ENCODE assay signal across 21 cellular contexts in the genomic region with DNA sequence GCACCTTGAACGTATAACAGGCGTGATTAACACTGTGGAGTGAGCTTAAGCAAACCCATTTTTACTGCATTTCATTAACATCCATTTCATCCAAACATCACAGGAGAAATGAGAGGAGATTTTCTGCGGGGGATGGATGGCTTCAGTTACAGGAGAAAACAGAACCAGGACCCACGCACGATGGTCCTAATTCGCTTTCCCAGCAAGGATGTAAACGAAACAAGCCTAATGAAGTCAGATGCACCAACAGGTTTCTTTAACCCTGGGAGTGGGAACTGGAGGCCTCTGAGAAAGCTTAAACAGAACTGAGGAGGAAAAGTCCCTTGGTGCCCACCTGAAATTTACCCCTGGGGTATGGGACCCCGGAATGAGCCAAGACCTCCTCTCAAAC. TPM values are rescaled to one million over a fixed set of nuclear protein-coding genes. Genes with fewer than 3 reads are reported as not detected.
A peak's percentile ranks its signal among the peaks of the same experiment; 100 is the strongest.
DNase-seq lines count a peak whose midpoint lies in the region; ATAC-seq, FAIRE-seq and TF ChIP-seq lines count a peak whose summit lies in the region.
"Had no signal": no experiment of that assay in that cellular context is flagged by ENCODE, and none has a peak within 500 bp of the region (broad histone marks: within the 10 kb centered on the region; RNA-seq: fewer than 3 reads in every experiment).

No MANE protein-coding gene starts in this region.

- H3K4me1 Mint-ChIP-seq in MCF 10A (ENCODE audit: insufficient read depth, unreplicated experiment), result peaks cover 5% of the 10 kb centered on the region
- H3K4me1 Mint-ChIP-seq in stimulated activated naive CD8-positive, alpha-beta T cell treated with anti-CD3 and anti-CD28 coated beads, Interleukin-15, amount 100 ng/mL, for 72 hours, result peaks cover 20% of the 10 kb centered on the region

- H3K4me3 ChIP-seq in mammary epithelial cell (replicated peaks in 1 of 3; ENCODE audit: insufficient read depth in 1 of 3, low read depth in 2 of 3, low read length in 3 of 3) (peak overlapping the region; percentile 68 to 83 (median 79)), keratinocyte (ENCODE audit: control insufficient read depth in 2 of 3, extremely low read depth in 1 of 3, insufficient read depth in 2 of 3, low read depth in 1 of 3, low read length in 3 of 3) (peak overlapping the region in 2 of 3 experiments; percentile 17 to 53), upper lobe of left lung (peak overlapping the region in 3 of 4 donors; percentile 56 to 80 (median 76))
- H3K4me3 ChIP-seq: K562, PC-9, transverse colon had no signal

- peak overlapping the region; percentile 67 for H3K9ac ChIP-seq in mammary epithelial cell (ENCODE audit: insufficient read depth, low read length)
- no peak overlapping the region for H3K9ac ChIP-seq in keratinocyte (ENCODE audit: control insufficient read depth, extremely low read depth, insufficient read depth, low read length)

- intact Hi-C loops in mammary epithelial cell (cut with micrococcal nuclease), result loop anchor here (5.0 to 10.0 kb wide), 3 partner anchors 153 to 1219 kb away; no protein-coding TSS in a partner anchor
- intact Hi-C loops in MCF 10A (cut with micrococcal nuclease), result no loop called here

- H3K27me3 ChIP-seq in mammary epithelial cell (ENCODE audit: insufficient read depth, low read length) (no peaks in the 10 kb centered on the region), keratinocyte (ENCODE audit: control insufficient read depth, extremely low read depth, insufficient read depth, low read length) (peaks cover 12% of the 10 kb centered on the region), upper lobe of left lung (no peaks in the 10 kb centered on the region)
- H3K27me3 ChIP-seq: foreskin keratinocyte had no signal

- no TSS peak for BruUV-seq in mammary epithelial cell (replicated peaks; lab: Mats Ljungman, UMichigan)
- BruUV-seq in MCF 10A (replicated peaks; lab: Mats Ljungman, UMichigan), result no TSS peak

- no peaks in the 10 kb centered on the region for H4K20me1 ChIP-seq in mammary epithelial cell (ENCODE audit: insufficient read depth, low read length)
- H4K20me1 ChIP-seq in keratinocyte (ENCODE audit: control insufficient read depth, extremely low read depth, insufficient read depth, low read length), result no peaks in the 10 kb centered on the region

- no peak for TF ChIP-seq POLR2A in upper lobe of left lung (IDR thresholded peaks at IDR 0.05)
- TF ChIP-seq POLR2A in erythroblast (IDR thresholded peaks at IDR 0.05; ENCODE audit: low read length), result no peak

- TF ChIP-seq CTCF in mammary epithelial cell (conservative IDR thresholded peaks at IDR 0.05 in 1 of 2, IDR thresholded peaks at IDR 0.05 in 1 of 2; ENCODE audit: extremely low read depth in 1 of 2, insufficient read depth in 1 of 2, low read depth in 1 of 2, low read length in 2 of 2), result no peak
- TF ChIP-seq CTCF in MCF 10A (IDR thresholded peaks at IDR 0.05; ENCODE audit: unreplicated experiment), result no peak
- no peak for TF ChIP-seq CTCF in VCaP (conservative IDR thresholded peaks at IDR 0.05)
- no peak for TF ChIP-seq CTCF in keratinocyte (optimal IDR thresholded peaks at IDR 0.05 in 1 of 3, IDR thresholded peaks at IDR 0.05 in 1 of 3, conservative IDR thresholded peaks at IDR 0.05 in 1 of 3; ENCODE audit: extremely low read depth in 1 of 3, insufficient read depth in 2 of 3, low read length in 3 of 3)
- no peak for TF ChIP-seq CTCF in upper lobe of left lung (IDR thresholded peaks at IDR 0.05)

- no peak overlapping the region for H3K4me3 Mint-ChIP-seq in MCF 10A (ENCODE audit: unreplicated experiment)
- H3K4me3 Mint-ChIP-seq in stimulated activated naive CD8-positive, alpha-beta T cell treated with anti-CD3 and anti-CD28 coated beads, Interleukin-15, amount 100 ng/mL, for 72 hours, result no peak overlapping the region
- H3K4me3 Mint-ChIP-seq: activated naive CD4-positive, alpha-beta T cell treated with anti-CD3 and anti-CD28 coated beads, Interleukin-2, amount 50 U/mL, for 24 hours; CD8-positive, alpha-beta T cell; HFFc6 had no signal

- no peaks in the 10 kb centered on the region for H3K36me3 Mint-ChIP-seq in MCF 10A (ENCODE audit: insufficient read depth, unreplicated experiment)
- H3K36me3 Mint-ChIP-seq: CD8-positive, alpha-beta T cell had no signal

- POLR2A ChIA-PET in MCF 10A (lab: Yijun Ruan, JAX), result no interaction called here

- FAIRE-seq in keratinocyte (lab: Jason Lieb, UNC), result no peak
- FAIRE-seq: G401.6, K562 had no signal

- H3K4me2 ChIP-seq in mammary epithelial cell (ENCODE audit: insufficient read depth, low read depth, low read length), result peak overlapping the region; percentile 98
- H3K4me2 ChIP-seq in keratinocyte (ENCODE audit: control insufficient read depth, extremely low read depth, insufficient read depth, low read depth, low read length), result peak overlapping the region; percentile 64
- H3K4me2 ChIP-seq: PC-9 had no signal

- no peak for TF ChIP-seq EP300 in upper lobe of left lung (IDR thresholded peaks at IDR 0.05)

- in situ Hi-C loops in mammary epithelial cell (cut with MboI; ENCODE audit: low sequenced_read_pairs in 2 of 2), result loop anchor here (10.0 to 25.0 kb wide), 2 partner anchors 167 to 411 kb away; no protein-coding TSS in a partner anchor

- H3K9me1 ChIP-seq in keratinocyte (ENCODE audit: control insufficient read depth, extremely low read depth, insufficient read depth, low read length), result no peaks in the 10 kb centered on the region

- dilution Hi-C loops in mammary epithelial cell (cut with HindIII; ENCODE audit: low sequenced_read_pairs), result no loop called here
- dilution Hi-C loops in keratinocyte (cut with MboI; ENCODE audit: extremely low pct_ligation_motif_present, low sequenced_read_pairs), result no loop called here

- H2AFZ ChIP-seq in mammary epithelial cell (ENCODE audit: low read depth, low read length), result peak overlapping the region; percentile 82
- H2AFZ ChIP-seq in keratinocyte (ENCODE audit: control insufficient read depth, low read length), result peak overlapping the region; percentile 15
- H2AFZ ChIP-seq: PC-9 had no signal

- WGBS in mammary epithelial cell (ENCODE audit: low coverage, missing lambda C conversion rate), result 14% methylated on average over 8 of the region's 8 CpGs
- 45 to 57% methylated on average over 8 of the region's 8 CpGs for WGBS in upper lobe of left lung, 2 donors

- no peaks in the 10 kb centered on the region for H3K9me3 ChIP-seq in mammary epithelial cell (replicated peaks; ENCODE audit: insufficient read depth, low read length)
- H3K9me3 ChIP-seq in keratinocyte (ENCODE audit: control insufficient read depth, low read depth, low read length), result no peaks in the 10 kb centered on the region
- H3K9me3 ChIP-seq in upper lobe of left lung, result no peaks in the 10 kb centered on the region
- H3K9me3 ChIP-seq: breast epithelium, transverse colon had no signal

- DNase-seq in mammary epithelial cell (no peak), MCF 10A (ENCODE audit: unreplicated experiment) (no peak), keratinocyte (ENCODE audit: low read depth, low spot score) (no peak), upper lobe of left lung (no peak), erythroblast (lab: John Stamatoyannopoulos, UW) (no peak), iPS-NIHi11 (ENCODE audit: low spot score) (no peak)
- DNase-seq in stimulated activated naive CD8-positive, alpha-beta T cell treated with anti-CD3 and anti-CD28 coated beads, Interleukin-15, amount 100 ng/mL, for 72 hours, result no peak
- DNase-seq: ACHN; activated T-cell treated with anti-CD3 and anti-CD28 coated beads, Interleukin-2, amount 50 U/mL, for 1 hour; CD8-positive, alpha-beta T cell; HFFc6; NCI-H1436 treated with DMSO at 0.1 percent for 48 hours; NCI-H446; PC-9; transverse colon had no signal

- H3K36me3 ChIP-seq in mammary epithelial cell (ENCODE audit: insufficient read depth, low read length) (no peaks in the 10 kb centered on the region), keratinocyte (ENCODE audit: control insufficient read depth in 2 of 2, extremely low read depth in 1 of 2, insufficient read depth in 2 of 2, low read length in 2 of 2) (no peaks in the 10 kb centered on the region), upper lobe of left lung (no peaks in the 10 kb centered on the region)
- H3K36me3 ChIP-seq: breast epithelium, transverse colon had no signal

- no peak overlapping the region for H3K27ac Mint-ChIP-seq in MCF 10A (ENCODE audit: low read depth, unreplicated experiment)
- no peak overlapping the region for H3K27ac Mint-ChIP-seq in stimulated activated naive CD8-positive, alpha-beta T cell treated with anti-CD3 and anti-CD28 coated beads, Interleukin-15, amount 100 ng/mL, for 72 hours
- H3K27ac Mint-ChIP-seq: activated naive CD4-positive, alpha-beta T cell treated with anti-CD3 and anti-CD28 coated beads, Interleukin-2, amount 50 U/mL, for 24 hours; CD8-positive, alpha-beta T cell; HFFc6 had no signal

- CTCF ChIA-PET in mammary epithelial cell (lab: Charles Lee; ENCODE audit: low non-redundant PET) (no interaction called here), MCF 10A (lab: Yijun Ruan, JAX) (no interaction called here)

- peaks cover 19% of the 10 kb centered on the region for H3K4me1 ChIP-seq in mammary epithelial cell (ENCODE audit: insufficient read depth, low read length)
- peaks cover 22% of the 10 kb centered on the region for H3K4me1 ChIP-seq in keratinocyte (ENCODE audit: control insufficient read depth, extremely low read depth, insufficient read depth, low read length)
- H3K4me1 ChIP-seq in upper lobe of left lung, result peaks cover 11 to 43% (median 33%) of the 10 kb centered on the region in 4 donors
- H3K4me1 ChIP-seq: breast epithelium had no signal

- no peaks in the 10 kb centered on the region for H3K9me3 Mint-ChIP-seq in MCF 10A (ENCODE audit: unreplicated experiment)
- no peaks in the 10 kb centered on the region for H3K9me3 Mint-ChIP-seq in stimulated activated naive CD8-positive, alpha-beta T cell treated with anti-CD3 and anti-CD28 coated beads, Interleukin-15, amount 100 ng/mL, for 72 hours
- H3K9me3 Mint-ChIP-seq: CD8-positive, alpha-beta T cell had no signal

- ATAC-seq in upper lobe of left lung (ENCODE audit: low FRiP score in 2 of 2), result no peak
- ATAC-seq in stimulated activated naive CD8-positive, alpha-beta T cell treated with anti-CD3 and anti-CD28 coated beads, Interleukin-15, amount 100 ng/mL, for 72 hours, result no peak
- ATAC-seq: CD8-positive, alpha-beta T cell; foreskin keratinocyte; K562 had no signal

- H3K79me2 ChIP-seq in mammary epithelial cell (ENCODE audit: insufficient read depth, low read length), result peaks cover 75% of the 10 kb centered on the region
- no peaks in the 10 kb centered on the region for H3K79me2 ChIP-seq in keratinocyte (ENCODE audit: control insufficient read depth, insufficient read depth, low read length)

- H3K27me3 Mint-ChIP-seq in MCF 10A (ENCODE audit: insufficient read depth, unreplicated experiment), result peaks cover 32% of the 10 kb centered on the region
- peaks cover 54% of the 10 kb centered on the region for H3K27me3 Mint-ChIP-seq in stimulated activated naive CD8-positive, alpha-beta T cell treated with anti-CD3 and anti-CD28 coated beads, Interleukin-15, amount 100 ng/mL, for 72 hours

- H3K27ac ChIP-seq in mammary epithelial cell (ENCODE audit: insufficient read depth, low read depth, low read length) (peak overlapping the region; percentile 23), VCaP (peak overlapping the region; percentile 93), keratinocyte (ENCODE audit: control insufficient read depth, insufficient read depth, low read length) (no peak overlapping the region), upper lobe of left lung (peak overlapping the region; percentile 5 to 59 (median 28))
- H3K27ac ChIP-seq: foreskin keratinocyte, PC-9, transverse colon had no signal

RNA-seq across cellular contexts. Expression of a gene that starts 2.7 kb away (rescaled TPM):
- total RNA-seq in mammary epithelial cell, result 10 to 100 TPM; 16.9 to 19.3 TPM
- 48.9 TPM for polyA plus RNA-seq in mammary epithelial cell
- 85.6 TPM for polyA minus RNA-seq in mammary epithelial cell
- total RNA-seq in MCF 10A (2022), result not detected in 2 replicates
- polyA plus RNA-seq in keratinocyte, result 6.9 to 9.5 TPM (median 8.3 TPM) in 3 replicates
- 7.0 TPM for polyA plus RNA-seq in keratinocyte (2011; ENCODE audit: low read depth)
- polyA plus RNA-seq in keratinocyte (2011; cell fraction: cytosol; rRNA removed), result 3.5 and 7.5 TPM in 2 replicates
- polyA plus RNA-seq in keratinocyte (2011; cell fraction: nucleus; rRNA removed), result 9.4 and 11.9 TPM in 2 replicates
- polyA plus RNA-seq in keratinocyte (2012; ENCODE audit: low replicate concordance), result 7.0 and 7.4 TPM in 2 replicates
- polyA minus RNA-seq in keratinocyte, result 7.8 to 26.4 TPM (median 8.9 TPM) in 3 replicates
- polyA minus RNA-seq in keratinocyte (2011; cell fraction: cytosol; rRNA and poly(A)+ RNA removed), result 4.6 TPM
- polyA minus RNA-seq in keratinocyte (2011; cell fraction: nucleus; rRNA and poly(A)+ RNA removed), result 14.8 and 21.3 TPM in 2 replicates
- 100 to 1,000 TPM in 4 of 6 donors, 10 to 100 TPM in 2; 69.9 to 212 (median 125) TPM for total RNA-seq in upper lobe of left lung
- total RNA-seq: HFFc6, PC-9 had no signal
- polyA plus RNA-seq: K562 had no signal

Comparison
In these comparisons a context has a peak if more than half of its experiments do, and no peak if none do; other contexts are left out.
1. RNA of a gene that starts 2.7 kb away (total RNA-seq): 69.9 to 212 TPM in upper lobe of left lung and 16.9 to 19.3 TPM in mammary epithelial cell; not detected in MCF 10A; every median in the first group is over 10 times any median in the second.
2. Peak in every context shown above with its lines, with median percentiles within 50 percentile points of each other: H3K4me3 ChIP-seq.